In the genomic region with DNA sequence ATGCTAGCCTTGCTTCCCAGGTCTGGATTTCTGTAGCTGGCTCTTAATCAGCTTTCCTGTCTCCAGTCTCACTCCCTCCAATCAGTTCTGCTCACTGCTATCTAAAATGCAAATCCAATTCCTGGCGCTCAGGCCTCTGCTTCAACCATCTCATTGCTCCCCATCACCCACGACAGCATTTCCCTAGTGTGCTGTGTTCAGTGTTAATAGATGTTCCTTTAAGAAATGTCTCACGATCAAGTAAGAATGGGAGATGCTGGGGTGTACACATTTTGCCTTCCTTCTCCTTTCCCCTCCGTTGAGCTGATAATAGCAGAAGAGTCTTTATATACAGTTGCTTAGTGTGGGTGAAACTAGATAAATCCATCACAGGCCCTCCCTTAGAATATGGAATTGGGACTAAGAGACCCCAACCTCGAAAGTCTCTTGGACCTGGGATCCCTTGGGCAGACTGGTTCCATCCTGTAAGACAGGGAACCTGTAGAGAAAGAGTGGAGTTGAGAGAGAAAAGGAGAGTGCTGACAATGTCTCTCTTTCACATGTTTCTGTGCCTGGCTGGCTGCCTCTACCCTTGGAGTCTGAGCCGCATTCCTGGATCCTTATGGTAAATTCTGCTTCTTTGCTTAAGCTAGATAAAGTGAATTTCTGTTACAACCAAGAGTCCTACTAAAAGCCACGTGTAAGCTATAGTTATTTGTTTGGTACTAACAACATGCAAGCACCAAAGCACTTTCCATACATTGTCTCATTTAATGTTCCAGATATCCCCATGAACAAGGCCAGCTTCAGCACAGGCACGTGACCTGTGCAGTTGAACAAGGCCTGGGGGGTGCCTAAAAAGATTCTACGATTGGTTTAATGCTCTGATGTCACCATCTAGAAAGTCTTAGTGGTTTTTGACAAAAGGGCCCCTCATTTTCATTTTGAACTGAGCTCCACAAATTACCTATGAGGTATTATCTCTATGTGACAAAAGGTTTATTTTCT, we compare ENCODE assay signal across 1 cellular context.
TF ChIP-seq lines count a peak whose summit lies in the region.

No MANE protein-coding gene starts in this region.

TF ChIP-seq in HepG2, 621 proteins besides CTCF, POLR2A, EP300 and RAD21 (continued from another document and continues in another):
- TF ChIP-seq, protein P1, sequence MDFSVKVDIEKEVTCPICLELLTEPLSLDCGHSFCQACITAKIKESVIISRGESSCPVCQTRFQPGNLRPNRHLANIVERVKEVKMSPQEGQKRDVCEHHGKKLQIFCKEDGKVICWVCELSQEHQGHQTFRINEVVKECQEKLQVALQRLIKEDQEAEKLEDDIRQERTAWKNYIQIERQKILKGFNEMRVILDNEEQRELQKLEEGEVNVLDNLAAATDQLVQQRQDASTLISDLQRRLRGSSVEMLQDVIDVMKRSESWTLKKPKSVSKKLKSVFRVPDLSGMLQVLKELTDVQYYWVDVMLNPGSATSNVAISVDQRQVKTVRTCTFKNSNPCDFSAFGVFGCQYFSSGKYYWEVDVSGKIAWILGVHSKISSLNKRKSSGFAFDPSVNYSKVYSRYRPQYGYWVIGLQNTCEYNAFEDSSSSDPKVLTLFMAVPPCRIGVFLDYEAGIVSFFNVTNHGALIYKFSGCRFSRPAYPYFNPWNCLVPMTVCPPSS (IDR thresholded peaks at IDR 0.05): no peak
- no peak for TF ChIP-seq SALL2 (CRISPR knock-in tag; IDR thresholded peaks at IDR 0.05)
- TF ChIP-seq KMT2A (CRISPR knock-in tag; IDR thresholded peaks at IDR 0.05): no peak
- TF ChIP-seq, protein P2, sequence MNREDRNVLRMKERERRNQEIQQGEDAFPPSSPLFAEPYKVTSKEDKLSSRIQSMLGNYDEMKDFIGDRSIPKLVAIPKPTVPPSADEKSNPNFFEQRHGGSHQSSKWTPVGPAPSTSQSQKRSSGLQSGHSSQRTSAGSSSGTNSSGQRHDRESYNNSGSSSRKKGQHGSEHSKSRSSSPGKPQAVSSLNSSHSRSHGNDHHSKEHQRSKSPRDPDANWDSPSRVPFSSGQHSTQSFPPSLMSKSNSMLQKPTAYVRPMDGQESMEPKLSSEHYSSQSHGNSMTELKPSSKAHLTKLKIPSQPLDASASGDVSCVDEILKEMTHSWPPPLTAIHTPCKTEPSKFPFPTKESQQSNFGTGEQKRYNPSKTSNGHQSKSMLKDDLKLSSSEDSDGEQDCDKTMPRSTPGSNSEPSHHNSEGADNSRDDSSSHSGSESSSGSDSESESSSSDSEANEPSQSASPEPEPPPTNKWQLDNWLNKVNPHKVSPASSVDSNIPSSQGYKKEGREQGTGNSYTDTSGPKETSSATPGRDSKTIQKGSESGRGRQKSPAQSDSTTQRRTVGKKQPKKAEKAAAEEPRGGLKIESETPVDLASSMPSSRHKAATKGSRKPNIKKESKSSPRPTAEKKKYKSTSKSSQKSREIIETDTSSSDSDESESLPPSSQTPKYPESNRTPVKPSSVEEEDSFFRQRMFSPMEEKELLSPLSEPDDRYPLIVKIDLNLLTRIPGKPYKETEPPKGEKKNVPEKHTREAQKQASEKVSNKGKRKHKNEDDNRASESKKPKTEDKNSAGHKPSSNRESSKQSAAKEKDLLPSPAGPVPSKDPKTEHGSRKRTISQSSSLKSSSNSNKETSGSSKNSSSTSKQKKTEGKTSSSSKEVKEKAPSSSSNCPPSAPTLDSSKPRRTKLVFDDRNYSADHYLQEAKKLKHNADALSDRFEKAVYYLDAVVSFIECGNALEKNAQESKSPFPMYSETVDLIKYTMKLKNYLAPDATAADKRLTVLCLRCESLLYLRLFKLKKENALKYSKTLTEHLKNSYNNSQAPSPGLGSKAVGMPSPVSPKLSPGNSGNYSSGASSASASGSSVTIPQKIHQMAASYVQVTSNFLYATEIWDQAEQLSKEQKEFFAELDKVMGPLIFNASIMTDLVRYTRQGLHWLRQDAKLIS (CRISPR knock-in tag; IDR thresholded peaks at IDR 0.05): no peak
- TF ChIP-seq, protein P3, sequence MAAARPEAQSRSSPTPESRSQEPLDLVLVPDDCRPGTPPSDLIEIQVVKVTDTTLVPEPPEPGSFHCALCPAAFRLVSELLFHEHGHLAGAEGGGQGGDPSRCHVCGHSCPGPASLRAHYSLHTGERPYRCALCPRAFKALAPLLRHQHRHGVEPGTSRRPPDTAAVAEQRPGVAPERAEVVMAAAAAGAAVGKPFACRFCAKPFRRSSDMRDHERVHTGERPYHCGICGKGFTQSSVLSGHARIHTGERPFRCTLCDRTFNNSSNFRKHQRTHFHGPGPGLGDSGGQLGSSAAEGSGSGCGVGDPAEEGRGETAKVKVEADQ (CRISPR knock-in tag; IDR thresholded peaks at IDR 0.05; ENCODE audit: borderline replicate concordance): no peak
- TF ChIP-seq ZNF224 (CRISPR knock-in tag; IDR thresholded peaks at IDR 0.05): no peak
- no peak for TF ChIP-seq ZNF335 (CRISPR knock-in tag; IDR thresholded peaks at IDR 0.05)
- TF ChIP-seq JDP2 (CRISPR knock-in tag; IDR thresholded peaks at IDR 0.05; ENCODE audit: borderline replicate concordance): no peak
- TF ChIP-seq ZNF232 (CRISPR knock-in tag; IDR thresholded peaks at IDR 0.05; ENCODE audit: borderline replicate concordance): no peak
- TF ChIP-seq, protein P4, sequence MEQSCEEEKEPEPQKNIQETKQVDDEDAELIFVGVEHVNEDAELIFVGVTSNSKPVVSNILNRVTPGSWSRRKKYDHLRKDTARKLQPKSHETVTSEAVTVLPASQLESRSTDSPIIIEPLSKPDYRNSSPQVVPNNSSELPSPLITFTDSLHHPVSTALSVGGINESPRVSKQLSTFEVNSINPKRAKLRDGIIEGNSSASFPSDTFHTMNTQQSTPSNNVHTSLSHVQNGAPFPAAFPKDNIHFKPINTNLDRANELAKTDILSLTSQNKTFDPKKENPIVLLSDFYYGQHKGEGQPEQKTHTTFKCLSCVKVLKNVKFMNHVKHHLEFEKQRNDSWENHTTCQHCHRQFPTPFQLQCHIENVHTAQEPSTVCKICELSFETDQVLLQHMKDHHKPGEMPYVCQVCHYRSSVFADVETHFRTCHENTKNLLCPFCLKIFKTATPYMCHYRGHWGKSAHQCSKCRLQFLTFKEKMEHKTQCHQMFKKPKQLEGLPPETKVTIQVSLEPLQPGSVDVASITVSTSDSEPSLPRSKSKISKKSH (CRISPR knock-in tag; IDR thresholded peaks at IDR 0.05; ENCODE audit: borderline replicate concordance): no peak
- TF ChIP-seq ZKSCAN8 (CRISPR knock-in tag; IDR thresholded peaks at IDR 0.05; ENCODE audit: borderline replicate concordance): no peak
- 0 out of 2 replicates have a peak, but pooled peaks have one; percentile 30 for TF ChIP-seq PHF21A (CRISPR knock-in tag; IDR thresholded peaks at IDR 0.05)
- 0 out of 2 replicates have a peak, but pooled peaks have one; percentile 0 for TF ChIP-seq ETV5 (CRISPR knock-in tag; IDR thresholded peaks at IDR 0.05; ENCODE audit: borderline replicate concordance)
- no peak for TF ChIP-seq HOXA7 (CRISPR knock-in tag; IDR thresholded peaks at IDR 0.05)
- TF ChIP-seq ZBTB20 (CRISPR knock-in tag; IDR thresholded peaks at IDR 0.05; ENCODE audit: borderline replicate concordance, low read depth): no peak
- TF ChIP-seq, protein P5, sequence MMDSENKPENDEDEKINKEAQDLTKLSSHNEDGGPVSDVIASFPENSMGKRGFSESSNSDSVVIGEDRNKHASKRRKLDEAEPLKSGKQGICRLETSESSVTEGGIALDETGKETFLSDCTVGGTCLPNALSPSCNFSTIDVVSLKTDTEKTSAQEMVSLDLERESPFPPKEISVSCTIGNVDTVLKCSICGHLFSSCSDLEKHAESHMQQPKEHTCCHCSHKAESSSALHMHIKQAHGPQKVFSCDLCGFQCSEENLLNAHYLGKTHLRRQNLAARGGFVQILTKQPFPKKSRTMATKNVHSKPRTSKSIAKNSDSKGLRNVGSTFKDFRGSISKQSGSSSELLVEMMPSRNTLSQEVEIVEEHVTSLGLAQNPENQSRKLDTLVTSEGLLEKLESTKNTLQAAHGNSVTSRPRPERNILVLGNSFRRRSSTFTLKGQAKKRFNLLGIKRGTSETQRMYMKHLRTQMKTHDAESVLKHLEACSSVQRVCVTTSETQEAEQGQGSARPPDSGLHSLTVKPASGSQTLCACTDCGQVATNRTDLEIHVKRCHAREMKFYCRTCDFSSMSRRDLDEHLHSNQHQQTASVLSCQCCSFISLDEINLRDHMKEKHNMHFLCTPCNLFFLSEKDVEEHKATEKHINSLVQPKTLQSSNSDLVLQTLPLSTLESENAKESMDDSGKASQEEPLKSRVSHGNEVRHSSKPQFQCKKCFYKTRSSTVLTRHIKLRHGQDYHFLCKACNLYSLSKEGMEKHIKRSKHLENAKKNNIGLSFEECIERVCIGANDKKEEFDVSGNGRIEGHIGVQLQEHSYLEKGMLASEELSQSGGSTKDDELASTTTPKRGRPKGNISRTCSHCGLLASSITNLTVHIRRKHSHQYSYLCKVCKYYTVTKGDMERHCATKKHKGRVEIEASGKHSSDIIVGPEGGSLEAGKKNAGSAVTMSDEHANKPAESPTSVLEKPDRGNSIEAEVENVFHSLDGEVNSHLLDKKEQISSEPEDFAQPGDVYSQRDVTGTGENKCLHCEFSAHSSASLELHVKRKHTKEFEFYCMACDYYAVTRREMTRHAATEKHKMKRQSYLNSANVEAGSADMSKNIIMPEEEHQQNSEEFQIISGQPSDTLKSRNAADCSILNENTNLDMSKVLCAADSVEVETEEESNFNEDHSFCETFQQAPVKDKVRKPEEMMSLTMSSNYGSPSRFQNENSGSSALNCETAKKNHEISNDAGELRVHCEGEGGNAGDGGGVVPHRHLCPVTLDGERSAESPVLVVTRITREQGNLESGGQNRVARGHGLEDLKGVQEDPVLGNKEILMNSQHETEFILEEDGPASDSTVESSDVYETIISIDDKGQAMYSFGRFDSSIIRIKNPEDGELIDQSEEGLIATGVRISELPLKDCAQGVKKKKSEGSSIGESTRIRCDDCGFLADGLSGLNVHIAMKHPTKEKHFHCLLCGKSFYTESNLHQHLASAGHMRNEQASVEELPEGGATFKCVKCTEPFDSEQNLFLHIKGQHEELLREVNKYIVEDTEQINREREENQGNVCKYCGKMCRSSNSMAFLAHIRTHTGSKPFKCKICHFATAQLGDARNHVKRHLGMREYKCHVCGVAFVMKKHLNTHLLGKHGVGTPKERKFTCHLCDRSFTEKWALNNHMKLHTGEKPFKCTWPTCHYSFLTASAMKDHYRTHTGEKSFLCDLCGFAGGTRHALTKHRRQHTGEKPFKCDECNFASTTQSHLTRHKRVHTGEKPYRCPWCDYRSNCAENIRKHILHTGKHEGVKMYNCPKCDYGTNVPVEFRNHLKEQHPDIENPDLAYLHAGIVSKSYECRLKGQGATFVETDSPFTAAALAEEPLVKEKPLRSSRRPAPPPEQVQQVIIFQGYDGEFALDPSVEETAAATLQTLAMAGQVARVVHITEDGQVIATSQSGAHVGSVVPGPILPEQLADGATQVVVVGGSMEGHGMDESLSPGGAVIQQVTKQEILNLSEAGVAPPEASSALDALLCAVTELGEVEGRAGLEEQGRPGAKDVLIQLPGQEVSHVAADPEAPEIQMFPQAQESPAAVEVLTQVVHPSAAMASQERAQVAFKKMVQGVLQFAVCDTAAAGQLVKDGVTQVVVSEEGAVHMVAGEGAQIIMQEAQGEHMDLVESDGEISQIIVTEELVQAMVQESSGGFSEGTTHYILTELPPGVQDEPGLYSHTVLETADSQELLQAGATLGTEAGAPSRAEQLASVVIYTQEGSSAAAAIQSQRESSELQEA (CRISPR knock-in tag; IDR thresholded peaks at IDR 0.05; ENCODE audit: not compliant biosample characterization): no peak
- TF ChIP-seq ZNF557 (CRISPR knock-in tag; IDR thresholded peaks at IDR 0.05): no peak
- TF ChIP-seq, protein P6, sequence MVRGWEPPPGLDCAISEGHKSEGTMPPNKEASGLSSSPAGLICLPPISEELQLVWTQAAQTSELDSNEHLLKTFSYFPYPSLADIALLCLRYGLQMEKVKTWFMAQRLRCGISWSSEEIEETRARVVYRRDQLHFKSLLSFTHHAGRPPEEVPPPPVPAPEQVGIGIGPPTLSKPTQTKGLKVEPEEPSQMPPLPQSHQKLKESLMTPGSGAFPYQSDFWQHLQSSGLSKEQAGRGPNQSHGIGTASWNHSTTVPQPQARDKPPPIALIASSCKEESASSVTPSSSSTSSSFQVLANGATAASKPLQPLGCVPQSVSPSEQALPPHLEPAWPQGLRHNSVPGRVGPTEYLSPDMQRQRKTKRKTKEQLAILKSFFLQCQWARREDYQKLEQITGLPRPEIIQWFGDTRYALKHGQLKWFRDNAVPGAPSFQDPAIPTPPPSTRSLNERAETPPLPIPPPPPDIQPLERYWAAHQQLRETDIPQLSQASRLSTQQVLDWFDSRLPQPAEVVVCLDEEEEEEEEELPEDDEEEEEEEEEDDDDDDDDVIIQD (CRISPR knock-in tag; IDR thresholded peaks at IDR 0.05; ENCODE audit: low read depth): no peak
- no peak for TF ChIP-seq KLF13 (CRISPR knock-in tag; IDR thresholded peaks at IDR 0.05)
- TF ChIP-seq, protein P7, sequence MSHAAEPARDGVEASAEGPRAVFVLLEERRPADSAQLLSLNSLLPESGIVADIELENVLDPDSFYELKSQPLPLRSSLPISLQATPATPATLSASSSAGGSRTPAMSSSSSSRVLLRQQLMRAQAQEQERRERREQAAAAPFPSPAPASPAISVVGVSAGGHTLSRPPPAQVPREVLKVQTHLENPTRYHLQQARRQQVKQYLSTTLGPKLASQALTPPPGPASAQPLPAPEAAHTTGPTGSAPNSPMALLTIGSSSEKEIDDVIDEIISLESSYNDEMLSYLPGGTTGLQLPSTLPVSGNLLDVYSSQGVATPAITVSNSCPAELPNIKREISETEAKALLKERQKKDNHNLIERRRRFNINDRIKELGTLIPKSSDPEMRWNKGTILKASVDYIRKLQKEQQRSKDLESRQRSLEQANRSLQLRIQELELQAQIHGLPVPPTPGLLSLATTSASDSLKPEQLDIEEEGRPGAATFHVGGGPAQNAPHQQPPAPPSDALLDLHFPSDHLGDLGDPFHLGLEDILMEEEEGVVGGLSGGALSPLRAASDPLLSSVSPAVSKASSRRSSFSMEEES (CRISPR knock-in tag; IDR thresholded peaks at IDR 0.05): peak; percentile 10; the same call in 1 of the 2 replicates
- TF ChIP-seq CBX5 (CRISPR knock-in tag; IDR thresholded peaks at IDR 0.05; ENCODE audit: borderline replicate concordance): no peak
- peak; percentile 52; the same call in 1 of the 2 replicates for TF ChIP-seq GFI1 (CRISPR knock-in tag; IDR thresholded peaks at IDR 0.05; ENCODE audit: borderline replicate concordance)
- TF ChIP-seq ZNF138 (CRISPR knock-in tag; IDR thresholded peaks at IDR 0.05; ENCODE audit: low read depth): no peak
- TF ChIP-seq BHLHE40 (IDR thresholded peaks at IDR 0.05; ENCODE audit: low read length): peak; percentile 62; the same call in 1 of the 2 replicates
- TF ChIP-seq, protein P8, sequence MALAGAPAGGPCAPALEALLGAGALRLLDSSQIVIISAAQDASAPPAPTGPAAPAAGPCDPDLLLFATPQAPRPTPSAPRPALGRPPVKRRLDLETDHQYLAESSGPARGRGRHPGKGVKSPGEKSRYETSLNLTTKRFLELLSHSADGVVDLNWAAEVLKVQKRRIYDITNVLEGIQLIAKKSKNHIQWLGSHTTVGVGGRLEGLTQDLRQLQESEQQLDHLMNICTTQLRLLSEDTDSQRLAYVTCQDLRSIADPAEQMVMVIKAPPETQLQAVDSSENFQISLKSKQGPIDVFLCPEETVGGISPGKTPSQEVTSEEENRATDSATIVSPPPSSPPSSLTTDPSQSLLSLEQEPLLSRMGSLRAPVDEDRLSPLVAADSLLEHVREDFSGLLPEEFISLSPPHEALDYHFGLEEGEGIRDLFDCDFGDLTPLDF (CRISPR knock-in tag; IDR thresholded peaks at IDR 0.05): no peak
- no peak for TF ChIP-seq SIX4 (CRISPR knock-in tag; IDR thresholded peaks at IDR 0.05)
- no peak for TF ChIP-seq PRMT3 (CRISPR knock-in tag; IDR thresholded peaks at IDR 0.05; ENCODE audit: borderline replicate concordance, low read depth)
- 0 out of 2 replicates have a peak, but pooled peaks have one; percentile 6 for TF ChIP-seq ZSCAN29 (CRISPR knock-in tag; conservative IDR thresholded peaks at IDR 0.05)
- TF ChIP-seq PHF20 (CRISPR knock-in tag; IDR thresholded peaks at IDR 0.05): no peak
- no peak for TF ChIP-seq ZNF546 (CRISPR knock-in tag; conservative IDR thresholded peaks at IDR 0.05)
